In genomic region chr17:10610821-10611323, GRCh38 we compare ENCODE assay signal across 16 cellular contexts.
"Had no signal": no experiment of that assay in that cellular context is flagged by ENCODE, and none has a peak within 500 bp of the region (broad histone marks: within the 10 kb centered on the region; RNA-seq: fewer than 3 reads in every experiment).

No MANE protein-coding gene starts in this region.

- H3K9me3 ChIP-seq: esophagus muscularis mucosa, gastroesophageal sphincter, mucosa of descending colon, neutrophil, uterus had no signal

- H3K4me3 ChIP-seq: esophagus muscularis mucosa, gastroesophageal sphincter, mucosa of descending colon, smooth muscle cell, uterus had no signal

- H3K27ac ChIP-seq: esophagus muscularis mucosa, gastroesophageal sphincter, neutrophil, uterus had no signal

- H3K27me3 ChIP-seq: esophagus muscularis mucosa, uterus had no signal

- H3K36me3 ChIP-seq: esophagus muscularis mucosa, gastroesophageal sphincter, neutrophil, uterus had no signal

- H3K4me1 ChIP-seq: uterus had no signal

- FAIRE-seq: endometrium, keratinocyte had no signal

- DNase-seq: effector memory CD4-positive, alpha-beta T cell; immature natural killer cell; left colon; mammary epithelial cell; mucosa of descending colon; naive thymus-derived CD8-positive, alpha-beta T cell; right cardiac atrium; stimulated activated CD4-positive, alpha-beta T cell treated with anti-CD3 and anti-CD28 coated beads, Interleukin-2, amount 100 ng/mL, for 48 hours; stimulated activated naive CD4-positive, alpha-beta T cell treated with Interleukin-2 at 50 U/mL for 16 hours; uterus had no signal
